Comparison of ENCODE assay signal across 22 cellular contexts in the genomic region with DNA sequence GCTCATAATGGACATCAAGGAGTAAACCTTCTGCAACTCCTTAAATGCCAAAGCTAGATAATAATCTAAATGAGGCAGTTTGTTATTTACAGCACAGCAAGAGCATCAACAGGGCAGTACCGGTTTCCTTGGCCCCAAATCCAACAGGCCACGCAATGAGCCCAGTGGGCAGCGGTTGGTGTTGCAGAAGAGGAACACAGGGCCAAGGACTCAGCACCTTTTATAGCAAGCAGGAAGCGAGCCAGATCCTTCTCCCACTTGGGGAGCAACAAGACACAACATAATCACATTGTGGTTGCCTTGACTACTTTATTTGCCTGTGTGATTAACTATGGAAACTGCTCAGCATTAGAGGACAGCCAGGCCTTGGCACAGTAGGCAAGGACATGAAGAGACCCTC.
"Had no signal": no experiment of that assay in that cellular context is flagged by ENCODE, and none has a peak within 500 bp of the region (broad histone marks: within the 10 kb centered on the region; RNA-seq: fewer than 3 reads in every experiment).

No MANE protein-coding gene starts in this region.

- DNase-seq: activated T-cell treated with anti-CD3 and anti-CD28 coated beads, Interleukin-2, amount 50 U/mL, for 1 hour; adrenal gland; brain microvascular endothelial cell; caudate nucleus; dermis blood vessel endothelial cell; effector memory CD4-positive, alpha-beta T cell; hypothalamus; left ventricle myocardium inferior; mucosa of descending colon; naive B cell; occipital lobe; posterior cingulate gyrus; right lobe of liver; stimulated activated CD4-positive, alpha-beta T cell treated with anti-CD3 and anti-CD28 coated beads, Interleukin-1b, Interleukin-23, amount 100 ng/mL, for 48 hours; substantia nigra; T-helper 9 cell; thyroid gland had no signal

- H3K36me3 ChIP-seq: adrenal gland, ascending aorta, brain microvascular endothelial cell, left ventricle myocardium inferior, right lobe of liver, thyroid gland had no signal

- H3K27ac Mint-ChIP-seq: activated naive CD8-positive, alpha-beta T cell; stimulated activated naive CD8-positive, alpha-beta T cell treated with anti-CD3 and anti-CD28 coated beads, Interleukin-15, Interleukin-2, amounts not matched to agents 100 ng/mL and 50 ng/mL, for 24 hours; WTC11 had no signal

- H3K4me3 ChIP-seq: adrenal gland, ascending aorta, left ventricle myocardium inferior, mucosa of descending colon, right lobe of liver, skin epidermis, thyroid gland had no signal

- H3K4me3 Mint-ChIP-seq: activated naive CD8-positive, alpha-beta T cell; naive B cell; stimulated activated naive CD8-positive, alpha-beta T cell treated with anti-CD3 and anti-CD28 coated beads, Interleukin-15, Interleukin-2, amounts not matched to agents 100 ng/mL and 50 ng/mL, for 24 hours; WTC11 had no signal

- H3K4me1 ChIP-seq: adrenal gland, ascending aorta, left ventricle myocardium inferior, right lobe of liver, thyroid gland had no signal

- H3K4me1 Mint-ChIP-seq: WTC11 had no signal

- H3K27me3 Mint-ChIP-seq: activated naive CD8-positive, alpha-beta T cell; naive B cell; stimulated activated naive CD8-positive, alpha-beta T cell treated with anti-CD3 and anti-CD28 coated beads, Interleukin-15, Interleukin-2, amounts not matched to agents 100 ng/mL and 50 ng/mL, for 24 hours had no signal

- H3K27ac ChIP-seq: adrenal gland, ascending aorta, brain microvascular endothelial cell, left ventricle myocardium inferior, right lobe of liver, thyroid gland had no signal

- ATAC-seq: mucosa of descending colon, WTC11 had no signal

- H3K27me3 ChIP-seq: adrenal gland, ascending aorta, brain microvascular endothelial cell, right lobe of liver, thyroid gland had no signal

- H3K36me3 Mint-ChIP-seq: activated naive CD8-positive, alpha-beta T cell; naive B cell; WTC11 had no signal

- H3K9me3 Mint-ChIP-seq: naive B cell; stimulated activated naive CD8-positive, alpha-beta T cell treated with anti-CD3 and anti-CD28 coated beads, Interleukin-15, Interleukin-2, amounts not matched to agents 100 ng/mL and 50 ng/mL, for 24 hours had no signal

- H3K9me3 ChIP-seq: adrenal gland, ascending aorta, left ventricle myocardium inferior, mucosa of descending colon, right lobe of liver, thyroid gland had no signal
